ENCODE assay signal across 2 cellular contexts in the genomic region with DNA sequence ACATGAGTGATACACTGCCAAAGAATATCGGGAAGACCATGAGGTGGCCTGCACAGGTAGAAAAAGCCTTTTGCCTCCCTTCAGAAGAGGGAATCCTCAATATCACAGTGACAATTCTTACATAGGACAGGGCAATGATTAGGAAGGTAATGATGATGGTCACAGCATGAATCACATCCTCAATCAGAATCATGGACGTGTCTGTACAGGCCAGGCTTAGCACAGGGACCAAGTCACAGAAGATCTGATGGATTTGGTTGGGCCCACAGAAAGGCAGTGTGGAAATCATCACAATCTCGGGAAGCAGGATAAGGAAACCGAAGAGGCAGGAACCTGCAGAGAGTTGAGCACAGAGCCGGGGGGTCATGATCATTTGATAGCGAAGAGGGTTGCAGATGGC.
TF ChIP-seq lines count a peak whose summit lies in the region.

No MANE protein-coding gene starts in this region.

TF ChIP-seq in GM12891, 5 proteins besides CTCF, POLR2A, EP300 and RAD21:
- TF ChIP-seq POU2F2 (IDR thresholded peaks at IDR 0.05; ENCODE audit: low read depth, low read length) (no peak), POLR2AphosphoS5 (IDR thresholded peaks at IDR 0.05; ENCODE audit: low read depth, low read length) (no peak), SPI1 (IDR thresholded peaks at IDR 0.05; ENCODE audit: low read depth, low read length) (no peak), TAF1 (IDR thresholded peaks at IDR 0.05; ENCODE audit: low read depth, low read length) (no peak), PAX5 (IDR thresholded peaks at IDR 0.05; ENCODE audit: insufficient read depth, low read length, severe bottlenecking) (no peak)
TF ChIP-seq in GM12891: peak in this region for 0.

TF ChIP-seq in K562, 482 proteins besides CTCF, POLR2A, EP300 and RAD21:
- TF ChIP-seq, protein P1, sequence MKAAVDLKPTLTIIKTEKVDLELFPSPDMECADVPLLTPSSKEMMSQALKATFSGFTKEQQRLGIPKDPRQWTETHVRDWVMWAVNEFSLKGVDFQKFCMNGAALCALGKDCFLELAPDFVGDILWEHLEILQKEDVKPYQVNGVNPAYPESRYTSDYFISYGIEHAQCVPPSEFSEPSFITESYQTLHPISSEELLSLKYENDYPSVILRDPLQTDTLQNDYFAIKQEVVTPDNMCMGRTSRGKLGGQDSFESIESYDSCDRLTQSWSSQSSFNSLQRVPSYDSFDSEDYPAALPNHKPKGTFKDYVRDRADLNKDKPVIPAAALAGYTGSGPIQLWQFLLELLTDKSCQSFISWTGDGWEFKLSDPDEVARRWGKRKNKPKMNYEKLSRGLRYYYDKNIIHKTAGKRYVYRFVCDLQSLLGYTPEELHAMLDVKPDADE (conservative IDR thresholded peaks at IDR 0.05; ENCODE audit: control insufficient read depth, low read depth, low read length) = no peak
